Comparison of ENCODE assay signal across 11 cellular contexts in the genomic region with DNA sequence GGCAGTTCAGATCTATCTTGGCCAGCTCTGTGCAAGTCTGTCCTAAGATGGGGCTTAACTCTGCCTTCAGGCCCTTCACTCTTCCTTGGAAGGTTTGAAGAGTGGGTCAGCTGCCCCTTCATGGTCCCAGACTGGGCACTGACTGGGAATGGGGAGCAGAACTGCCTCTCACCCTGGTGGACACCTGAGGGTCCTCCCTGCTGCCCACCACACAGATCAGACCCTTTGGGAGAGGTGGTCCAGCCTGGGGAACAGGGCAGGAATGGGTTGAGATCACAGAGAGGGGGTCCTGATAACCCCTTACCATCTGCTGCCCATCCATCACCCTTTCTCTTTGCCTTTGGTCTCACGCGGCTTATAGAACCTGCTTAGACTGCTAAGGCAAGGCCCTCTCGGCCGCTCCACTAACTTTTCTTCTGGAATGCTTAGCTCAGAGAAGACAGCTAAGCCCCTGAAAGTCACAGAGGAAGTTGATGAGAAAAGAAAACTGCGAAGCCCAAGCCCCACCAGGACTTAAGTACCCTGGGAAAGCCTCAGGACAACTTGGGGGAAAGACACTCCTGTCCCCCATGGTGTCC. TPM values are rescaled to one million over a fixed set of nuclear protein-coding genes. Genes with fewer than 3 reads are reported as not detected.
A peak's percentile ranks its signal among the peaks of the same experiment; 100 is the strongest.
DNase-seq lines count a peak whose midpoint lies in the region; ATAC-seq lines count a peak whose summit lies in the region.
"Had no signal": no experiment of that assay in that cellular context is flagged by ENCODE, and none has a peak within 500 bp of the region (broad histone marks: within the 10 kb centered on the region; RNA-seq: fewer than 3 reads in every experiment).

No MANE protein-coding gene starts in this region.

- H3K9ac ChIP-seq in iPS-20b (ENCODE audit: low read depth, low read length), result no peak overlapping the region

- H3K4me1 ChIP-seq in iPS-20b (ENCODE audit: insufficient read depth, low read length) (no peaks in the 10 kb centered on the region), thymus (ENCODE audit: control insufficient read depth, insufficient read depth, low read length) (peaks cover 34% of the 10 kb centered on the region)

- no peaks in the 10 kb centered on the region for H3K9me3 ChIP-seq in T-helper 17 cell (ENCODE audit: control insufficient read depth, low read length, poor library complexity, severe bottlenecking)
- no peaks in the 10 kb centered on the region for H3K9me3 ChIP-seq in iPS-20b (ENCODE audit: insufficient read depth, low read depth, low read length)
- H3K9me3 ChIP-seq in thymus (ENCODE audit: control insufficient read depth), result no peaks in the 10 kb centered on the region
- H3K9me3 ChIP-seq: adrenal gland had no signal

- peaks cover 10% of the 10 kb centered on the region for H3K4me1 Mint-ChIP-seq in activated CD8-positive, alpha-beta memory T cell treated with anti-CD3 and anti-CD28 coated beads, Interleukin-2, amount 10 ng/mL, durations not matched to agents 7 days and 5 days
- H3K4me1 Mint-ChIP-seq in T-helper 17 cell, result peaks cover 17% of the 10 kb centered on the region

- peak overlapping the region; percentile 43 for H3K4me3 Mint-ChIP-seq in activated CD8-positive, alpha-beta memory T cell treated with anti-CD3 and anti-CD28 coated beads, Interleukin-2, amount 10 ng/mL, durations not matched to agents 7 days and 5 days
- H3K4me3 Mint-ChIP-seq in T-helper 17 cell, result peak overlapping the region; percentile 31

- peaks cover 38% of the 10 kb centered on the region for H3K27me3 Mint-ChIP-seq in activated CD8-positive, alpha-beta memory T cell treated with anti-CD3 and anti-CD28 coated beads, Interleukin-2, amount 10 ng/mL, durations not matched to agents 7 days and 5 days
- H3K27me3 Mint-ChIP-seq in T-helper 17 cell, result peaks cover 57% of the 10 kb centered on the region

- H3K27me3 ChIP-seq in iPS-20b (ENCODE audit: insufficient read depth, low read length) (peaks cover 73% of the 10 kb centered on the region), thymus (ENCODE audit: control insufficient read depth, insufficient read depth) (peaks cover 10% of the 10 kb centered on the region)

- H3K27ac ChIP-seq in iPS-20b (ENCODE audit: low read length) (no peak overlapping the region), thymus (ENCODE audit: low read depth) (no peak overlapping the region)
- H3K27ac ChIP-seq: adrenal gland, C4-2B had no signal

- H3K4me3 ChIP-seq in iPS-20b (ENCODE audit: low read length), result peak overlapping the region; percentile 78
- peak overlapping the region; percentile 53 for H3K4me3 ChIP-seq in thymus (ENCODE audit: low read length)

- H3K9me3 Mint-ChIP-seq in activated CD8-positive, alpha-beta memory T cell treated with anti-CD3 and anti-CD28 coated beads, Interleukin-2, amount 10 ng/mL, durations not matched to agents 7 days and 5 days (ENCODE audit: low read depth), result no peaks in the 10 kb centered on the region

- CTCF ChIA-PET in activated CD8-positive, alpha-beta memory T cell treated with anti-CD3 and anti-CD28 coated beads, Interleukin-2, amount 10 ng/mL, durations not matched to agents 7 days and 5 days (lab: Charles Lee), result interaction anchor here (0.9 to 2.2 kb wide), 3 partner anchors 17 to 46 kb away, joined by 4 to 9 read pairs (median 8); no protein-coding TSS in a partner anchor

- no peak overlapping the region for H3K27ac Mint-ChIP-seq in activated CD8-positive, alpha-beta memory T cell treated with anti-CD3 and anti-CD28 coated beads, Interleukin-2, amount 10 ng/mL, durations not matched to agents 7 days and 5 days
- H3K27ac Mint-ChIP-seq in T-helper 17 cell, result no peak overlapping the region

- ATAC-seq in activated CD8-positive, alpha-beta memory T cell treated with anti-CD3 and anti-CD28 coated beads, Interleukin-2, amount 10 ng/mL, durations not matched to agents 7 days and 5 days, result no peak
- no peak for ATAC-seq in T-helper 17 cell

- WGBS in thymus, result 42% methylated on average over 5 of the region's 5 CpGs

- no peaks in the 10 kb centered on the region for H3K36me3 Mint-ChIP-seq in activated CD8-positive, alpha-beta memory T cell treated with anti-CD3 and anti-CD28 coated beads, Interleukin-2, amount 10 ng/mL, durations not matched to agents 7 days and 5 days
- peaks cover 8% of the 10 kb centered on the region for H3K36me3 Mint-ChIP-seq in T-helper 17 cell (ENCODE audit: low read depth)

- H3K36me3 ChIP-seq in iPS-20b (ENCODE audit: insufficient read depth, low read depth, low read length) (no peaks in the 10 kb centered on the region), thymus (ENCODE audit: control insufficient read depth, insufficient read depth) (no peaks in the 10 kb centered on the region)
- H3K36me3 ChIP-seq: adrenal gland had no signal

- DNase-seq in activated CD8-positive, alpha-beta memory T cell treated with anti-CD3 and anti-CD28 coated beads, Interleukin-2, amount 10 ng/mL, durations not matched to agents 7 days and 5 days, result no peak
- no peak for DNase-seq in activated CD8-positive, alpha-beta memory T cell treated with anti-CD3 and anti-CD28 coated beads, Interleukin-2, amount 50 U/mL, for 4 hours
- DNase-seq in T-helper 17 cell (no peak), midbrain (lab: John Stamatoyannopoulos, UW) (no peak), DMS53 treated with DMSO at 0.1 percent for 48 hours (lab: John Stamatoyannopoulos, UW; ENCODE audit: unreplicated experiment) (no peak), HK-2 (ENCODE audit: unreplicated experiment) (no peak)

RNA-seq across cellular contexts. Expression of a gene that starts 0.4 kb away (rescaled TPM):
- 1 to 10 TPM in 1 of 2 experiments, under 1 TPM in 1; 0.37 to 1.6 TPM for total RNA-seq in activated CD8-positive, alpha-beta memory T cell treated with anti-CD3 and anti-CD28 coated beads, Interleukin-2, amount 10 ng/mL, durations not matched to agents 7 days and 5 days
- under 1 TPM; 0.12 to 0.73 TPM for total RNA-seq in T-helper 17 cell
- polyA plus RNA-seq in thymus, result 1.3 TPM

RNA-seq across cellular contexts. Expression of a gene that starts 20.3 kb away (rescaled TPM):
- total RNA-seq in activated CD8-positive, alpha-beta memory T cell treated with anti-CD3 and anti-CD28 coated beads, Interleukin-2, amount 10 ng/mL, durations not matched to agents 7 days and 5 days, result not detected
- not detected for total RNA-seq in T-helper 17 cell
- 7.7 TPM for polyA plus RNA-seq in thymus
- total RNA-seq: mononuclear cell had no signal
- polyA plus RNA-seq: adrenal gland had no signal

RNA-seq across cellular contexts. Expression of a gene that starts 31.4 kb away (rescaled TPM):
- not detected for total RNA-seq in activated CD8-positive, alpha-beta memory T cell treated with anti-CD3 and anti-CD28 coated beads, Interleukin-2, amount 10 ng/mL, durations not matched to agents 7 days and 5 days
- total RNA-seq in T-helper 17 cell, result not detected
- polyA plus RNA-seq in thymus, result not detected
- total RNA-seq: adrenal gland, mononuclear cell had no signal
- polyA plus RNA-seq: adrenal gland had no signal

RNA-seq across cellular contexts. Expression of a gene that starts 47.4 kb away (rescaled TPM):
- not detected for total RNA-seq in activated CD8-positive, alpha-beta memory T cell treated with anti-CD3 and anti-CD28 coated beads, Interleukin-2, amount 10 ng/mL, durations not matched to agents 7 days and 5 days
- not detected for total RNA-seq in T-helper 17 cell
- polyA plus RNA-seq in thymus, result not detected
- total RNA-seq: adrenal gland, mononuclear cell had no signal
- polyA plus RNA-seq: adrenal gland had no signal

RNA-seq across cellular contexts. Expression of a gene that starts 50.9 kb away (rescaled TPM):
- not detected for total RNA-seq in activated CD8-positive, alpha-beta memory T cell treated with anti-CD3 and anti-CD28 coated beads, Interleukin-2, amount 10 ng/mL, durations not matched to agents 7 days and 5 days
- total RNA-seq in T-helper 17 cell, result not detected
- 0.18 TPM for polyA plus RNA-seq in thymus
- total RNA-seq: adrenal gland, mononuclear cell had no signal
